In genomic region chr1:156618853-156619581, GRCh38 we compare ENCODE assay signal across 9 cellular contexts. TPM values are rescaled to one million over a fixed set of nuclear protein-coding genes. Genes with fewer than 3 reads are reported as not detected.
DNase-seq lines count a peak whose midpoint lies in the region; ATAC-seq and TF ChIP-seq lines count a peak whose summit lies in the region.
"Had no signal": no experiment of that assay in that cellular context is flagged by ENCODE, and none has a peak within 500 bp of the region (broad histone marks: within the 10 kb centered on the region; RNA-seq: fewer than 3 reads in every experiment).

TSS of gene HAPLN2 (plus strand) at chr1:156619415. CDS start at chr1:156623491, 4,076 bp downstream.

- peaks cover 7% of the 10 kb centered on the region for H3K4me1 Mint-ChIP-seq in Caco-2 (ENCODE audit: low read depth, unreplicated experiment)
- H3K4me1 Mint-ChIP-seq in HFFc6 (ENCODE audit: low read depth), result peaks cover 10% of the 10 kb centered on the region

- POLR2A ChIA-PET in Caco-2 (lab: Charles Lee), result interaction anchor here (0.5 to 0.6 kb wide), 2 partner anchors 42 to 107 kb away, joined by 3 to 5 read pairs; no protein-coding TSS in a partner anchor

- H3K27me3 Mint-ChIP-seq in Caco-2 (ENCODE audit: insufficient read depth, unreplicated experiment), result peaks cover 25% of the 10 kb centered on the region
- H3K27me3 Mint-ChIP-seq in HFFc6 (ENCODE audit: insufficient read depth), result peaks cover 49% of the 10 kb centered on the region

- H3K36me3 Mint-ChIP-seq in Caco-2 (ENCODE audit: insufficient read depth, unreplicated experiment) (no peaks in the 10 kb centered on the region), HFFc6 (ENCODE audit: low read depth) (no peaks in the 10 kb centered on the region)

- CTCF ChIA-PET in Caco-2 (lab: Charles Lee), result interaction anchor here (1.0 to 2.2 kb wide), 6 partner anchors 9 to 309 kb away, joined by 3 to 13 read pairs (median 5); partner anchors contain the start of gene NES

- no peak within 1 kb of the TSS for H3K27ac ChIP-seq in WERI-Rb-1

- H3K4me3 ChIP-seq in Caco-2 (ENCODE audit: low read depth, low read length), result no peak within 1 kb of the TSS
- H3K4me3 ChIP-seq in WERI-Rb-1 (ENCODE audit: low read depth, low read length), result no peak within 1 kb of the TSS

- 0 out of 2 replicates have a peak, but pooled peaks cover under 1% of the 10 kb centered on the region for H3K4me1 ChIP-seq in Caco-2

- H3K36me3 ChIP-seq in Caco-2 (ENCODE audit: control insufficient read depth, insufficient read depth, low read length) (no peaks in the 10 kb centered on the region), WERI-Rb-1 (no peaks in the 10 kb centered on the region)

- intact Hi-C loops in Caco-2 (cut with micrococcal nuclease; ENCODE audit: unreplicated experiment), result no loop called here

- no peak for ATAC-seq in GM21619 (IDR thresholded peaks at IDR 0.05; ENCODE audit: unreplicated experiment)

- peak; percentile 56 to 63 for DNase-seq in Caco-2
- DNase-seq in HFFc6, result no peak
- peak; percentile 85 for DNase-seq in WERI-Rb-1
- DNase-seq in inferior parietal cortex (ENCODE audit: extremely low spot score), result peak; percentile 57
- DNase-seq in SW480 (ENCODE audit: low spot score), result no peak
- DNase-seq in T-helper 9 cell, result no peak
- no peak for DNase-seq in GM03348 (ENCODE audit: low spot score)

- H3K9me3 Mint-ChIP-seq in Caco-2 (ENCODE audit: unreplicated experiment), result no peaks in the 10 kb centered on the region
- no peaks in the 10 kb centered on the region for H3K9me3 Mint-ChIP-seq in HFFc6

- H3K9me3 ChIP-seq in Caco-2 (no peaks in the 10 kb centered on the region), WERI-Rb-1 (ENCODE audit: severe bottlenecking) (no peaks in the 10 kb centered on the region)

- H3K27ac Mint-ChIP-seq in Caco-2 (ENCODE audit: unreplicated experiment) (no peak within 1 kb of the TSS), HFFc6 (no peak within 1 kb of the TSS)

- BruUV-seq in Caco-2 (replicated peaks; lab: Mats Ljungman, UMichigan), result no TSS peak

- H3K27me3 ChIP-seq in Caco-2 (replicated peaks; ENCODE audit: control insufficient read depth, insufficient read depth, low read length) (no peaks in the 10 kb centered on the region; the same call in 1 of the 2 replicates), WERI-Rb-1 (ENCODE audit: insufficient read depth, low read depth, severe bottlenecking) (peaks cover 4% of the 10 kb centered on the region)

- H3K4me3 Mint-ChIP-seq in Caco-2 (ENCODE audit: unreplicated experiment) (no peak within 1 kb of the TSS), HFFc6 (no peak within 1 kb of the TSS)

- TF ChIP-seq CTCF in Caco-2 (IDR thresholded peaks at IDR 0.05; ENCODE audit: insufficient read depth in 1 of 2, low read depth in 1 of 2, low read length in 1 of 2, severe bottlenecking in 1 of 2, unreplicated experiment in 1 of 2) (peak; percentile 60 to 82), HFFc6 (IDR thresholded peaks at IDR 0.05) (peak; percentile 56), WERI-Rb-1 (IDR thresholded peaks at IDR 0.05; ENCODE audit: low read depth, low read length) (peak; percentile 95)

RNA-seq across cellular contexts. Expression of gene HAPLN2, which starts in this region (rescaled TPM):
- not detected in 2 replicates for total RNA-seq in Caco-2 (2022)
- total RNA-seq in HFFc6 (2021; fragmentation: NEBNext Ultra II Directional; extraction: Animal tissue kit (Norgen Biotek cat#: 25700)), result not detected
- total RNA-seq: glomerular endothelial cell had no signal

Comparison
In these comparisons a context has a peak if more than half of its experiments do, and no peak if none do; other contexts are left out.
1. Peak in DNase-seq in Caco-2; RNA of the gene not detected or under 1 TPM.
2. DNase-seq: peak in WERI-Rb-1 (single experiment) and inferior parietal cortex (single experiment); none in HFFc6 (single experiment), SW480 (single experiment), T-helper 9 cell (single experiment) and GM03348 (single experiment).
3. Peak in every context shown above with its lines, with median percentiles within 50 percentile points of each other: CTCF ChIP-seq.